1 cellular context compared by ENCODE assay signal in genomic region chrX:139429913-139430312, GRCh38.
TF ChIP-seq lines count a peak whose summit lies in the region.

No MANE protein-coding gene starts in this region.

TF ChIP-seq in SK-N-SH, 30 proteins besides CTCF, POLR2A, EP300 and RAD21 (continued from another document):
- TF ChIP-seq REST (IDR thresholded peaks at IDR 0.05; ENCODE audit: low read depth, low read length), result no peak
- no peak for TF ChIP-seq FOXM1 (IDR thresholded peaks at IDR 0.05; ENCODE audit: low read depth)
- no peak for TF ChIP-seq FOXJ3 (CRISPR knock-in tag; IDR thresholded peaks at IDR 0.05)
- no peak for TF ChIP-seq RCOR1 (IDR thresholded peaks at IDR 0.05; ENCODE audit: low read length)
- no peak for TF ChIP-seq USF1 (IDR thresholded peaks at IDR 0.05; ENCODE audit: borderline replicate concordance, low read depth)
- TF ChIP-seq SIN3A (IDR thresholded peaks at IDR 0.05; ENCODE audit: borderline replicate concordance, low read depth, low read length), result no peak
